In the genomic region with DNA sequence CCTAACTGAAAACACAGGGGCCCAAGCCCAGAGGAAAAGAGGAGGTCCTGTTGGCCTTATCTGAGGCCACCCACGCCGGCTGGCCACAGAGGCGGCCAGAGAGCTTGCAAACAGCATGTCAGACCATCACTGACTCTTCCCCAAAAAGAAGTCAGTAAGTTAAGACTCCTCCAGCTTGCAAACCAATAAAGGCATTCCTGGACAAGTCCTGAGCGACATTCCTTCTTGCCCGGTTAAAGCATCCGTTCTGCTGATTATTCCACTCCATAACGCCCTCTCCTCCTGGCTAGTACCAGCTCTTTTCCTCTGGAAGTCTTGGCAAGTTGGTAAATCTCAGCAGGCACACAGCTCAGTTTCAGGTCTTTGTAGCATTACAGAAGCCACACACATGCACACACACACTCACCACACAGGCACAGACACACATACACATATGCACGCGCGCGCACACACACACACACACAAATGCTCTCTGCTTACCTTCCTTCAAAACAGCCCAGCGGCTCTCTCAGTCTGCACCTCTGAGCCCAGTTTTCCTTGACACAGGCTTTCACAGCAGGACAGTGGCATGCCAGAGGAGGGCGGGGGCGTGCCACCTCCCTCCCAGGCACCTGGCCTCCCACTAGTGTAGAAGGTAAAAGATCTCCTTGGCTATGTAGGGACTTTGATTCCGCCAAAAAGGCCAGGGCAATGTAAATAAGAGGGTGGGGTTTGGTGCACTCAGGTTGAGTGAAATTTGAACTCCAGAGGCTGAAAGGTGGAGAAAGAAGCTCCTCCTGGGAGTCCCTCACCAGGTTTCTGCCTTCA, we compare ENCODE assay signal across 9 cellular contexts.
DNase-seq lines count a peak whose midpoint lies in the region; ATAC-seq and TF ChIP-seq lines count a peak whose summit lies in the region.
"Had no signal": no experiment of that assay in that cellular context is flagged by ENCODE, and none has a peak within 500 bp of the region (broad histone marks: within the 10 kb centered on the region; RNA-seq: fewer than 3 reads in every experiment).

No MANE protein-coding gene starts in this region.

- no peak overlapping the region for H3K18ac ChIP-seq in IMR-90 (ENCODE audit: low read depth, low read length)

- TF ChIP-seq EP300 in sigmoid colon (IDR thresholded peaks at IDR 0.05), result no peak

- peak overlapping the region; percentile 52 for H3K4ac ChIP-seq in IMR-90 (ENCODE audit: low read depth, low read length)

- intact Hi-C loops in IMR-90 (cut with micrococcal nuclease), result no loop called here
- intact Hi-C loops in sigmoid colon (cut with DNase I), result no loop called here

- H2BK120ac ChIP-seq in IMR-90 (ENCODE audit: low read depth, low read length), result peak overlapping the region; percentile 51

- ATAC-seq in IMR-90 (ENCODE audit: low read depth) (peak; percentile 63), HG03457 (IDR thresholded peaks at IDR 0.05; ENCODE audit: unreplicated experiment) (no peak)

- no peak overlapping the region for H2BK15ac ChIP-seq in IMR-90 (ENCODE audit: low read depth, low read length)

- peak overlapping the region; percentile 67; the same call in 1 of the 2 replicates for H3K23ac ChIP-seq in IMR-90 (ENCODE audit: low read depth, low read length)

- peaks cover 27% of the 10 kb centered on the region for H3K36me3 ChIP-seq in IMR-90 (ENCODE audit: control insufficient read depth, insufficient read depth, low read length)
- H3K36me3 ChIP-seq in iPS-15b (ENCODE audit: control insufficient read depth, insufficient read depth, low read length), result no peaks in the 10 kb centered on the region
- no peaks in the 10 kb centered on the region for H3K36me3 ChIP-seq in sigmoid colon

- H4K91ac ChIP-seq in IMR-90 (ENCODE audit: insufficient read depth, low read depth, low read length), result peak overlapping the region; percentile 8; the same call in 1 of the 2 replicates

- DNase-seq in IMR-90 (peak; percentile 73), astrocyte of the hippocampus (ENCODE audit: low read depth, low spot score) (peak; percentile 80), sigmoid colon (peak; percentile 20), UCSD-AML1 (lab: John Stamatoyannopoulos, UW; ENCODE audit: unreplicated experiment) (no peak), SIG-M5 treated with dmso at 0.1 percent for 504 hours (lab: John Stamatoyannopoulos, UW; ENCODE audit: unreplicated experiment) (no peak), RKO (ENCODE audit: low spot score) (no peak)
- DNase-seq: GF-D8 had no signal

- no peaks in the 10 kb centered on the region for H3K27me3 ChIP-seq in IMR-90 (ENCODE audit: control insufficient read depth, insufficient read depth, low read length)
- no peaks in the 10 kb centered on the region for H3K27me3 ChIP-seq in iPS-15b (ENCODE audit: control insufficient read depth, insufficient read depth, low read length)
- no peaks in the 10 kb centered on the region for H3K27me3 ChIP-seq in sigmoid colon

- H2AFZ ChIP-seq in IMR-90 (replicated peaks; ENCODE audit: low read length, poor library complexity), result peak overlapping the region; percentile 79

- H3K79me1 ChIP-seq in IMR-90 (ENCODE audit: low read depth in 1 of 2, low read length in 2 of 2), result peaks cover 17 to 91% of the 10 kb centered on the region in 2 experiments

- H3K27ac ChIP-seq in IMR-90 (ENCODE audit: insufficient read depth, low read length) (peak overlapping the region; percentile 19; the same call in 1 of the 2 replicates), sigmoid colon (peak overlapping the region; percentile 4 to 69 (median 68))

- WGBS in IMR-90 (ENCODE audit: extremely low coverage in 2 of 2, insufficient read length in 1 of 2), 2 experiments, result 22% methylated on average over 7 of the region's 15 CpGs; no CpG with 5 or more reads in 1 of the 2 experiments
- 18 to 65% methylated on average over 15 of the region's 15 CpGs for WGBS in sigmoid colon, 2 donors

- peak overlapping the region; percentile 70 for H3K14ac ChIP-seq in IMR-90 (replicated peaks; ENCODE audit: low read depth, low read length)

- TF ChIP-seq POLR2A in IMR-90 (IDR thresholded peaks at IDR 0.05; ENCODE audit: low read depth, low read length) (no peak), sigmoid colon (IDR thresholded peaks at IDR 0.05) (no peak)

- H2AK5ac ChIP-seq in IMR-90 (ENCODE audit: low read depth, low read length), result peak overlapping the region; percentile 13; the same call in 1 of the 2 replicates

- in situ Hi-C loops in IMR-90 (cut with MboI; ENCODE audit: low sequenced_read_pairs), result no loop called here

- H3K56ac ChIP-seq in IMR-90 (ENCODE audit: extremely low read depth, insufficient read depth, low read length), result no peak overlapping the region

- BruUV-seq in IMR-90 (replicated peaks; lab: Mats Ljungman, UMichigan), result no TSS peak

- H3K4me1 ChIP-seq in IMR-90 (ENCODE audit: control insufficient read depth, insufficient read depth, low read length), result peaks cover 18% of the 10 kb centered on the region
- H3K4me1 ChIP-seq in iPS-15b (ENCODE audit: control insufficient read depth, insufficient read depth, low read length), result peaks cover 13% of the 10 kb centered on the region
- H3K4me1 ChIP-seq in sigmoid colon, result peaks cover 0 to 19% (median 17%) of the 10 kb centered on the region in 4 donors

- H2BK5ac ChIP-seq in IMR-90 (ENCODE audit: low read depth, low read length, poor library complexity, severe bottlenecking), result peak overlapping the region; percentile 15

- peak overlapping the region; percentile 34; the same call in 1 of the 2 replicates for H3K4me2 ChIP-seq in IMR-90 (ENCODE audit: low read depth, low read length)

- no peaks in the 10 kb centered on the region for H3K9me3 ChIP-seq in IMR-90 (ENCODE audit: control insufficient read depth, insufficient read depth, low read length)
- H3K9me3 ChIP-seq in iPS-15b (ENCODE audit: control insufficient read depth, insufficient read depth, low read length), result no peaks in the 10 kb centered on the region
- H3K9me3 ChIP-seq in sigmoid colon, result no peaks in the 10 kb centered on the region

- peaks cover 86% of the 10 kb centered on the region for H4K20me1 ChIP-seq in IMR-90 (ENCODE audit: insufficient read depth, low read length)

- no peak overlapping the region for H4K5ac ChIP-seq in IMR-90 (ENCODE audit: low read depth, low read length)

- CTCF ChIA-PET in IMR-90 (lab: Yijun Ruan, JAX), result interaction anchor here (0.9 kb wide), 1 partner anchor 114 kb away, joined by 6 read pairs; no protein-coding TSS in a partner anchor

- H2AK9ac ChIP-seq in IMR-90 (replicated peaks; ENCODE audit: low read depth, low read length, poor library complexity), result peak overlapping the region; percentile 48

- POLR2A ChIA-PET in IMR-90 (lab: Charles Lee; ENCODE audit: unreplicated experiment), result no interaction called here

- TF ChIP-seq CTCF in IMR-90 (conservative IDR thresholded peaks at IDR 0.05; ENCODE audit: low read depth, low read length), result no peak
- no peak for TF ChIP-seq CTCF in sigmoid colon (IDR thresholded peaks at IDR 0.05)

- H4K8ac ChIP-seq in IMR-90 (ENCODE audit: low read depth in 2 of 2, low read length in 2 of 2), result peak overlapping the region in 1 of 2 experiments; percentile 4; a peak in 1 of 4 replicates

- dilution Hi-C loops in IMR-90 (cut with HindIII; ENCODE audit: low sequenced_read_pairs, unreplicated experiment), result no loop called here

- H2BK20ac ChIP-seq in IMR-90 (ENCODE audit: low read depth, low read length), result peak overlapping the region; percentile 38; the same call in 1 of the 2 replicates

- H3K9ac ChIP-seq in IMR-90 (ENCODE audit: low read depth, low read length) (no peak overlapping the region), iPS-15b (ENCODE audit: low read depth, low read length) (no peak overlapping the region)

- TF ChIP-seq RAD21 in IMR-90 (IDR thresholded peaks at IDR 0.05; ENCODE audit: low read length), result no peak

- H3K4me3 ChIP-seq in IMR-90 (ENCODE audit: insufficient read depth, low read depth, low read length) (no peak overlapping the region), iPS-15b (ENCODE audit: low read depth, low read length) (peak overlapping the region; percentile 5), sigmoid colon (peak overlapping the region in 2 of 4 donors; percentile 22 to 26)

- H3K9me1 ChIP-seq in IMR-90 (ENCODE audit: insufficient read depth, low read length), result peaks cover 55% of the 10 kb centered on the region

TF ChIP-seq in IMR-90, 13 proteins besides CTCF, POLR2A, EP300 and RAD21:
- TF ChIP-seq RCOR1 (IDR thresholded peaks at IDR 0.05; ENCODE audit: insufficient replicate concordance, low read length) (no peak), MAZ (IDR thresholded peaks at IDR 0.05; ENCODE audit: borderline replicate concordance, low read depth, low read length) (peak; percentile 3; the same call in 1 of the 2 replicates), NFE2L2 (IDR thresholded peaks at IDR 0.05; ENCODE audit: low read depth, low read length) (no peak), CEBPB (IDR thresholded peaks at IDR 0.05; ENCODE audit: low read depth, low read length) (no peak), MAFK (IDR thresholded peaks at IDR 0.05; ENCODE audit: low read depth, low read length) (no peak), MXI1 (IDR thresholded peaks at IDR 0.05; ENCODE audit: borderline replicate concordance, low read depth, low read length) (peak; percentile 26; the same call in 1 of the 2 replicates)

Comparison
In these comparisons a context has a peak if more than half of its experiments do, and no peak if none do; other contexts are left out.
1. DNase-seq: peak in IMR-90 (single experiment), astrocyte of the hippocampus (single experiment) and sigmoid colon (single experiment); none in UCSD-AML1 (single experiment), SIG-M5 treated with dmso at 0.1 percent for 504 hours (single experiment) and RKO (single experiment).